1 cellular context compared by ENCODE assay signal in genomic region chr20:3262566-3262965, GRCh38.
TF ChIP-seq lines count a peak whose summit lies in the region.

No MANE protein-coding gene starts in this region.

TF ChIP-seq in HepG2, 621 proteins besides CTCF, POLR2A, EP300 and RAD21:
- 0 out of 2 replicates have a peak, but pooled peaks have one; percentile 2 for TF ChIP-seq GLI4 (CRISPR knock-in tag; IDR thresholded peaks at IDR 0.05; ENCODE audit: borderline replicate concordance)
- TF ChIP-seq ZNF841 (CRISPR knock-in tag; IDR thresholded peaks at IDR 0.05; ENCODE audit: borderline replicate concordance) = 0 out of 2 replicates have a peak, but pooled peaks have one; percentile 6
- TF ChIP-seq MAZ (IDR thresholded peaks at IDR 0.05; ENCODE audit: borderline replicate concordance, low read depth, low read length) = no peak
- TF ChIP-seq MAZ (CRISPR knock-in tag; IDR thresholded peaks at IDR 0.05; ENCODE audit: low read depth) = no peak
